ENCODE assay signal across 25 cellular contexts in genomic region chr3:67192466-67192865, GRCh38.
"Had no signal": no experiment of that assay in that cellular context is flagged by ENCODE, and none has a peak within 500 bp of the region (broad histone marks: within the 10 kb centered on the region; RNA-seq: fewer than 3 reads in every experiment).

No MANE protein-coding gene starts in this region.

- DNase-seq: activated CD4-positive, alpha-beta memory T cell treated with anti-CD3 and anti-CD28 coated beads, Interleukin-2, amount 10 ng/mL, durations not matched to agents 7 days and 5 days; activated CD4-positive, alpha-beta T cell treated with anti-CD3 and anti-CD28 coated beads for 1 hour; activated CD4-positive, alpha-beta T cell treated with anti-CD3 and anti-CD28 coated beads for 4 hours; activated CD4-positive, alpha-beta T cell treated with anti-CD3 and anti-CD28 coated beads, Interleukin-2, amount 10 ng/mL, durations not matched to agents 7 days and 5 days; activated CD4-positive, alpha-beta T cell treated with anti-CD3 and anti-CD28 coated beads, Interleukin-2, amount 50 U/mL, for 4 hours; activated CD8-positive, alpha-beta memory T cell treated with anti-CD3 and anti-CD28 coated beads, Interleukin-2, amount 50 U/mL, for 48 hours; activated gamma-delta T cell; activated naive CD4-positive, alpha-beta T cell; activated naive CD4-positive, alpha-beta T cell treated with anti-CD3 and anti-CD28 coated beads, Interleukin-2, amount 50 U/mL, for 16 hours; activated T-cell treated with anti-CD3 and anti-CD28 coated beads for 4 hours; activated T-cell treated with anti-CD3 and anti-CD28 coated beads, Interleukin-2, amount 50 U/mL, for 24 hours; activated T-cell treated with anti-CD3 and anti-CD28 coated beads, Interleukin-2, amount 50 U/mL, for 72 hours; amygdala; aorta; body of pancreas; central memory CD4-positive, alpha-beta T cell; cerebellar nuclear complex; colonic mucosa; effector CD8-positive, alpha-beta T cell; esophagus squamous epithelium; foreskin fibroblast; head of caudate nucleus; T-helper 2 cell had no signal

- ATAC-seq: activated T-cell treated with anti-CD3 and anti-CD28 coated beads, Interleukin-2, amount 50 U/mL, for 72 hours; body of pancreas; WTC11 had no signal

- H3K9me3 Mint-ChIP-seq: activated CD4-positive, alpha-beta T cell treated with anti-CD3 and anti-CD28 coated beads, Interleukin-2, amount 10 ng/mL, durations not matched to agents 7 days and 5 days had no signal

- H3K27me3 Mint-ChIP-seq: activated CD4-positive, alpha-beta memory T cell treated with anti-CD3 and anti-CD28 coated beads, Interleukin-2, amount 10 ng/mL, durations not matched to agents 7 days and 5 days; activated CD4-positive, alpha-beta T cell treated with anti-CD3 and anti-CD28 coated beads, Interleukin-2, amount 10 ng/mL, durations not matched to agents 7 days and 5 days; activated naive CD8-positive, alpha-beta T cell had no signal

- H3K4me3 Mint-ChIP-seq: activated CD4-positive, alpha-beta memory T cell treated with anti-CD3 and anti-CD28 coated beads, Interleukin-2, amount 10 ng/mL, durations not matched to agents 7 days and 5 days; activated CD4-positive, alpha-beta T cell treated with anti-CD3 and anti-CD28 coated beads, Interleukin-2, amount 10 ng/mL, durations not matched to agents 7 days and 5 days; activated naive CD8-positive, alpha-beta T cell; activated T-cell treated with anti-CD3 and anti-CD28 coated beads, Interleukin-2, amount 50 U/mL, for 24 hours; activated T-cell treated with anti-CD3 and anti-CD28 coated beads, Interleukin-2, amount 50 U/mL, for 72 hours; WTC11 had no signal

- H3K27ac Mint-ChIP-seq: activated CD4-positive, alpha-beta memory T cell treated with anti-CD3 and anti-CD28 coated beads, Interleukin-2, amount 10 ng/mL, durations not matched to agents 7 days and 5 days; activated CD4-positive, alpha-beta T cell treated with anti-CD3 and anti-CD28 coated beads, Interleukin-2, amount 10 ng/mL, durations not matched to agents 7 days and 5 days; activated naive CD8-positive, alpha-beta T cell; activated T-cell treated with anti-CD3 and anti-CD28 coated beads, Interleukin-2, amount 50 U/mL, for 24 hours; activated T-cell treated with anti-CD3 and anti-CD28 coated beads, Interleukin-2, amount 50 U/mL, for 72 hours; WTC11 had no signal

- H3K4me1 Mint-ChIP-seq: activated CD4-positive, alpha-beta memory T cell treated with anti-CD3 and anti-CD28 coated beads, Interleukin-2, amount 10 ng/mL, durations not matched to agents 7 days and 5 days; activated CD4-positive, alpha-beta T cell treated with anti-CD3 and anti-CD28 coated beads, Interleukin-2, amount 10 ng/mL, durations not matched to agents 7 days and 5 days; WTC11 had no signal

- H3K36me3 Mint-ChIP-seq: activated naive CD8-positive, alpha-beta T cell had no signal
